In the genomic region with DNA sequence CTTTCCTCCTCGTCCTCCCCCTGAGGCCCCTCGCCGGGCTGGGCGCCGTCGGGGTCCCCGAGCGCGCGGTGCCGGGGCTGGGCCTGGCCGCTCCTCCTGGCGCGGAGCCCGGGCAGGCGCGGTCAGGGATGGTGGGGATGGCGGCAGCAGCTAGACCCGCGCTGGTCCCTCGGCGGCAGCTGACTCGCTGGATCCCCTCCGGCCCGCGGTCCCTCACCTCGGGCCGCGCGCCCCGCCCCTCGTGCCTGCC, we compare ENCODE assay signal across 8 cellular contexts. TPM values are rescaled to one million over a fixed set of nuclear protein-coding genes. Genes with fewer than 3 reads are reported as not detected.
A peak's percentile ranks its signal among the peaks of the same experiment; 100 is the strongest.
DNase-seq lines count a peak whose midpoint lies in the region; ATAC-seq and TF ChIP-seq lines count a peak whose summit lies in the region.

A gene with protein sequence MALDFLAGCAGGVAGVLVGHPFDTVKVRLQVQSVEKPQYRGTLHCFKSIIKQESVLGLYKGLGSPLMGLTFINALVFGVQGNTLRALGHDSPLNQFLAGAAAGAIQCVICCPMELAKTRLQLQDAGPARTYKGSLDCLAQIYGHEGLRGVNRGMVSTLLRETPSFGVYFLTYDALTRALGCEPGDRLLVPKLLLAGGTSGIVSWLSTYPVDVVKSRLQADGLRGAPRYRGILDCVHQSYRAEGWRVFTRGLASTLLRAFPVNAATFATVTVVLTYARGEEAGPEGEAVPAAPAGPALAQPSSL (minus strand): TSS at position 189 of the 250 bp plus-strand sequence. CDS start 212 bp downstream, outside the sequence.

- in situ Hi-C loops in transverse colon (cut with MboI; ENCODE audit: low pct_ligation_motif_present in 1 of 4, low pct_unique_long_range_greater_than_20kb in 1 of 4, low sequenced_read_pairs in 3 of 4): no loop called here

- H3K27me3 ChIP-seq in lower lobe of right lung (ENCODE audit: low read depth): no peaks in the 10 kb centered on the region
- no peaks in the 10 kb centered on the region for H3K27me3 ChIP-seq in transverse colon

- ATAC-seq in activated CD8-positive, alpha-beta memory T cell treated with anti-CD3 and anti-CD28 coated beads, Interleukin-2, amount 10 ng/mL, durations not matched to agents 7 days and 5 days: no peak
- ATAC-seq in lower lobe of right lung (no peak), HG03442 (IDR thresholded peaks at IDR 0.05; ENCODE audit: unreplicated experiment) (no peak), HG02678 (IDR thresholded peaks at IDR 0.05; ENCODE audit: unreplicated experiment) (no peak)

- no peak for DNase-seq in activated CD8-positive, alpha-beta memory T cell treated with anti-CD3 and anti-CD28 coated beads, Interleukin-2, amount 10 ng/mL, durations not matched to agents 7 days and 5 days
- DNase-seq in activated CD8-positive, alpha-beta memory T cell treated with anti-CD3 and anti-CD28 coated beads for 24 hours: no peak
- DNase-seq in cardiac fibroblast (ENCODE audit: low read depth in 2 of 2): no peak
- DNase-seq in lower lobe of right lung: no peak
- no peak for DNase-seq in transverse colon
- DNase-seq in posterior cingulate gyrus: no peak

- H3K36me3 ChIP-seq in lower lobe of right lung: no peaks in the 10 kb centered on the region
- no peaks in the 10 kb centered on the region for H3K36me3 ChIP-seq in transverse colon

- no peak for TF ChIP-seq EP300 in transverse colon (IDR thresholded peaks at IDR 0.05; ENCODE audit: low read depth)

- no peaks in the 10 kb centered on the region for H3K36me3 Mint-ChIP-seq in activated CD8-positive, alpha-beta memory T cell treated with anti-CD3 and anti-CD28 coated beads, Interleukin-2, amount 10 ng/mL, durations not matched to agents 7 days and 5 days

- peaks cover 20% of the 10 kb centered on the region for H3K27me3 Mint-ChIP-seq in activated CD8-positive, alpha-beta memory T cell treated with anti-CD3 and anti-CD28 coated beads, Interleukin-2, amount 10 ng/mL, durations not matched to agents 7 days and 5 days

- TF ChIP-seq CTCF in cardiac fibroblast (IDR thresholded peaks at IDR 0.05; ENCODE audit: low read depth, low read length) (no peak), lower lobe of right lung (IDR thresholded peaks at IDR 0.05) (no peak), transverse colon (IDR thresholded peaks at IDR 0.05) (no peak)

- intact Hi-C loops in lower lobe of right lung (cut with DNase I): no loop called here
- intact Hi-C loops in transverse colon (cut with DNase I; ENCODE audit: low total_unique reads): loop anchor here (5.0 kb wide), 1 partner anchor 71 kb away; the partner anchor contains the start of gene WDR25
- intact Hi-C loops in posterior cingulate gyrus (cut with DNase I): loop anchor here (2.0 to 10.0 kb wide), 4 partner anchors 35 to 321 kb away; partner anchors contain the start of gene WDR25

- CTCF ChIA-PET in activated CD8-positive, alpha-beta memory T cell treated with anti-CD3 and anti-CD28 coated beads, Interleukin-2, amount 10 ng/mL, durations not matched to agents 7 days and 5 days (lab: Charles Lee): interaction anchor here (0.7 to 3.1 kb wide), 3 partner anchors 18 to 23 kb away, joined by 3 to 12 read pairs (median 3); no protein-coding TSS in a partner anchor

- TF ChIP-seq POLR2A in transverse colon (IDR thresholded peaks at IDR 0.05): no peak

- 0% methylated on average over 5 of the region's 32 CpGs; no CpG with 5 or more reads in 1 of the 2 donors for WGBS in transverse colon (ENCODE audit: low coverage in 1 of 2), 2 donors

- peak within 1 kb of the TSS; percentile 95 for H3K27ac ChIP-seq in lower lobe of right lung
- H3K27ac ChIP-seq in transverse colon: peak within 1 kb of the TSS; percentile 88 to 93 (median 90)

- H3K4me3 ChIP-seq in cardiac fibroblast (replicated peaks in 1 of 2; ENCODE audit: low read depth in 2 of 2, low read length in 2 of 2): peak within 1 kb of the TSS; percentile 81 to 83
- peak within 1 kb of the TSS; percentile 94 for H3K4me3 ChIP-seq in lower lobe of right lung
- H3K4me3 ChIP-seq in transverse colon: peak within 1 kb of the TSS; percentile 71 to 97 (median 82)

- H3K9me3 ChIP-seq in lower lobe of right lung (no peaks in the 10 kb centered on the region), transverse colon (no peaks in the 10 kb centered on the region)

- H3K4me1 ChIP-seq in lower lobe of right lung (peaks cover 52% of the 10 kb centered on the region), transverse colon (peaks cover 10 to 44% (median 25%) of the 10 kb centered on the region in 4 donors)

- H3K4me3 Mint-ChIP-seq in activated CD8-positive, alpha-beta memory T cell treated with anti-CD3 and anti-CD28 coated beads, Interleukin-2, amount 10 ng/mL, durations not matched to agents 7 days and 5 days: peak within 1 kb of the TSS; percentile 69

- no peaks in the 10 kb centered on the region for H3K9me3 Mint-ChIP-seq in activated CD8-positive, alpha-beta memory T cell treated with anti-CD3 and anti-CD28 coated beads, Interleukin-2, amount 10 ng/mL, durations not matched to agents 7 days and 5 days (ENCODE audit: low read depth)

- no peak within 1 kb of the TSS for H3K27ac Mint-ChIP-seq in activated CD8-positive, alpha-beta memory T cell treated with anti-CD3 and anti-CD28 coated beads, Interleukin-2, amount 10 ng/mL, durations not matched to agents 7 days and 5 days

- H3K4me1 Mint-ChIP-seq in activated CD8-positive, alpha-beta memory T cell treated with anti-CD3 and anti-CD28 coated beads, Interleukin-2, amount 10 ng/mL, durations not matched to agents 7 days and 5 days: peaks cover 16% of the 10 kb centered on the region

RNA-seq across cellular contexts. Expression of the gene that starts here (rescaled TPM):
- total RNA-seq in activated CD8-positive, alpha-beta memory T cell treated with anti-CD3 and anti-CD28 coated beads, Interleukin-2, amount 10 ng/mL, durations not matched to agents 7 days and 5 days: 10 to 100 TPM; 15.9 to 21.6 TPM
- total RNA-seq in lower lobe of right lung (76.0 TPM), transverse colon (10 to 100 TPM; 16.8 to 62.7 (median 19.7) TPM)
